9 cellular contexts compared by ENCODE assay signal in the genomic region with DNA sequence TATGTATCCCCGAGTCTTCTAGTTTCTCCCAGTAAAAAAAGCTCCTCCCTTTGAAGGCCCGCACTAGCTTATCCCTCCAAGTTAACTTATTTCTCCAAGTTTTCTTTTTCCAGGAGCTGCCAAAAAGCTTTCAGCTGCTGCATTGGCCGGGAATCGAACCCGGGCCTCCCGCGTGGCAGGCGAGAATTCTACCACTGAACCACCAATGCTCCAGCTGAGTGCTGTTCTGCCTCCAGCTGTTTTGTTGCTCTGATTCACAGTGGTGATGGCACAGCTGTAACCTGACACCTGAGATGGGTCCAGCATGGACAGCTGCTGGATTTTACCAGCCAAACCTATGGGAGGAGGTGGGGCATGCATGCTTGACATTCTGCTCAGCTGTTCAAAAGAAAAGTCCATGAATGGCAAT. TPM values are rescaled to one million over a fixed set of nuclear protein-coding genes. Genes with fewer than 3 reads are reported as not detected.
A peak's percentile ranks its signal among the peaks of the same experiment; 100 is the strongest.
DNase-seq lines count a peak whose midpoint lies in the region; ATAC-seq and TF ChIP-seq lines count a peak whose summit lies in the region.
"Had no signal": no experiment of that assay in that cellular context is flagged by ENCODE, and none has a peak within 500 bp of the region (broad histone marks: within the 10 kb centered on the region; RNA-seq: fewer than 3 reads in every experiment).

No MANE protein-coding gene starts in this region.

- peak; percentile 63 for DNase-seq in Caki2 (ENCODE audit: low read depth)
- DNase-seq in NCI-H2227 (lab: John Stamatoyannopoulos, UW; ENCODE audit: unreplicated experiment), result peak; percentile 57
- DNase-seq in coronary artery (ENCODE audit: low spot score), result peak; percentile 84
- peak; percentile 96 for DNase-seq in myocyte (ENCODE audit: low read depth)
- DNase-seq in central memory CD4-positive, alpha-beta T cell, result no peak
- DNase-seq in naive thymus-derived CD8-positive, alpha-beta T cell, result no peak
- DNase-seq: activated naive CD8-positive, alpha-beta T cell treated with anti-CD3 and anti-CD28 coated beads, Interleukin-2, amount 10 ng/mL, durations not matched to agents 7 days and 5 days had no signal

- H3K9me3 Mint-ChIP-seq in naive thymus-derived CD8-positive, alpha-beta T cell, result no peaks in the 10 kb centered on the region
- H3K9me3 Mint-ChIP-seq: activated naive CD8-positive, alpha-beta T cell treated with anti-CD3 and anti-CD28 coated beads, Interleukin-2, amount 10 ng/mL, durations not matched to agents 7 days and 5 days had no signal

- no peak for ATAC-seq in naive thymus-derived CD8-positive, alpha-beta T cell
- ATAC-seq in HG03135 (IDR thresholded peaks at IDR 0.05; ENCODE audit: unreplicated experiment) (no peak), GM18520 (IDR thresholded peaks at IDR 0.05; ENCODE audit: unreplicated experiment) (no peak)

- H3K27me3 Mint-ChIP-seq in naive thymus-derived CD8-positive, alpha-beta T cell, result no peaks in the 10 kb centered on the region
- H3K27me3 Mint-ChIP-seq: activated naive CD8-positive, alpha-beta T cell treated with anti-CD3 and anti-CD28 coated beads, Interleukin-2, amount 10 ng/mL, durations not matched to agents 7 days and 5 days had no signal

- H3K36me3 Mint-ChIP-seq in naive thymus-derived CD8-positive, alpha-beta T cell, result peaks cover 0 to 84% (median 38%) of the 10 kb centered on the region in 3 donors

- in situ Hi-C loops in Caki2 (cut with HindIII; ENCODE audit: low pct_unique_long_range_greater_than_20kb, low sequenced_read_pairs), result no loop called here

- no peak for TF ChIP-seq CTCF in coronary artery (IDR thresholded peaks at IDR 0.05)

- H3K4me1 Mint-ChIP-seq in naive thymus-derived CD8-positive, alpha-beta T cell, result no peaks in the 10 kb centered on the region
- H3K4me1 Mint-ChIP-seq: activated naive CD8-positive, alpha-beta T cell treated with anti-CD3 and anti-CD28 coated beads, Interleukin-2, amount 10 ng/mL, durations not matched to agents 7 days and 5 days had no signal

- POLR2A ChIA-PET in naive thymus-derived CD8-positive, alpha-beta T cell (lab: Charles Lee), result interaction anchor here (0.7 kb wide), 1 partner anchor 398 kb away, joined by 3 read pairs; no protein-coding TSS in a partner anchor

- H3K4me3 ChIP-seq in coronary artery, result no peak overlapping the region

- no peak overlapping the region for H3K27ac ChIP-seq in coronary artery

- no peak overlapping the region for H3K27ac Mint-ChIP-seq in naive thymus-derived CD8-positive, alpha-beta T cell
- H3K27ac Mint-ChIP-seq: activated naive CD8-positive, alpha-beta T cell treated with anti-CD3 and anti-CD28 coated beads, Interleukin-2, amount 10 ng/mL, durations not matched to agents 7 days and 5 days had no signal

- H3K4me3 Mint-ChIP-seq in naive thymus-derived CD8-positive, alpha-beta T cell, result no peak overlapping the region
- H3K4me3 Mint-ChIP-seq: activated naive CD8-positive, alpha-beta T cell treated with anti-CD3 and anti-CD28 coated beads, Interleukin-2, amount 10 ng/mL, durations not matched to agents 7 days and 5 days had no signal

RNA-seq across cellular contexts. Expression of gene VAC14, which starts 22.1 kb away (rescaled TPM):
- 48.8 and 56.6 TPM in 2 replicates for total RNA-seq in Caki2 (2014; rRNA removed; shearing (Covaris generic); ENCODE audit: low replicate concordance)
- total RNA-seq in myocyte, result 74.0 and 75.7 TPM in 2 replicates
- polyA plus RNA-seq in myocyte (2012), result 131 TPM
- total RNA-seq in naive thymus-derived CD8-positive, alpha-beta T cell, result 10 to 100 TPM; 41.4 to 44.9 TPM
- polyA plus RNA-seq in naive thymus-derived CD8-positive, alpha-beta T cell, result 10 to 100 TPM; 27.2 to 50.7 (median 31.5) TPM

Comparison
In these comparisons a context has a peak if more than half of its experiments do, and no peak if none do; other contexts are left out.
1. DNase-seq: peak in Caki2 (single experiment), NCI-H2227 (single experiment), coronary artery (single experiment) and myocyte (single experiment); none in central memory CD4-positive, alpha-beta T cell (single experiment) and naive thymus-derived CD8-positive, alpha-beta T cell (0 of 10).